Comparison of ENCODE assay signal across 2 cellular contexts in genomic region chr7:19377611-19378339, GRCh38.
TF ChIP-seq lines count a peak whose summit lies in the region.

No MANE protein-coding gene starts in this region.

TF ChIP-seq in HEK293T, 16 proteins besides CTCF, POLR2A, EP300 and RAD21 (continued from another document):
- TF ChIP-seq ZNF384 (IDR thresholded peaks at IDR 0.05) (peak; percentile 83), SUZ12 (IDR thresholded peaks at IDR 0.05) (no peak), LEF1 (IDR thresholded peaks at IDR 0.05; ENCODE audit: borderline replicate concordance) (no peak), TARDBP (IDR thresholded peaks at IDR 0.05) (no peak), ARNT (IDR thresholded peaks at IDR 0.05) (no peak), FOXK2 (IDR thresholded peaks at IDR 0.05) (no peak), CTBP1 (IDR thresholded peaks at IDR 0.05; ENCODE audit: borderline replicate concordance) (no peak)

TF ChIP-seq in H1, 55 proteins besides CTCF, POLR2A, EP300 and RAD21 (continued from another document):
- no peak for TF ChIP-seq YY1 (IDR thresholded peaks at IDR 0.05; ENCODE audit: low read depth, low read length)
- no peak for TF ChIP-seq SRF (IDR thresholded peaks at IDR 0.05; ENCODE audit: low read depth, low read length)
- no peak for TF ChIP-seq KDM4A (IDR thresholded peaks at IDR 0.05; ENCODE audit: low read depth, low read length, severe bottlenecking)
- TF ChIP-seq CREB1 (IDR thresholded peaks at IDR 0.05): no peak
- no peak for TF ChIP-seq TCF12 (IDR thresholded peaks at IDR 0.05; ENCODE audit: low read depth, low read length)
- TF ChIP-seq SUZ12 (IDR thresholded peaks at IDR 0.05; ENCODE audit: low read length): no peak
- TF ChIP-seq NRF1 (IDR thresholded peaks at IDR 0.05; ENCODE audit: low read depth, low read length): no peak
- TF ChIP-seq GTF2F1 (IDR thresholded peaks at IDR 0.05; ENCODE audit: borderline replicate concordance, low read depth, low read length): no peak
